8 cellular contexts compared by ENCODE assay signal in genomic region chr13:44141725-44142539, GRCh38.
DNase-seq lines count a peak whose midpoint lies in the region; TF ChIP-seq lines count a peak whose summit lies in the region.

No MANE protein-coding gene starts in this region.

- no peaks in the 10 kb centered on the region for H3K9me3 Mint-ChIP-seq in activated naive CD4-positive, alpha-beta T cell treated with anti-CD3 and anti-CD28 coated beads, Interleukin-2, amount 10 ng/mL, durations not matched to agents 7 days and 5 days

- CTCF ChIA-PET in activated naive CD4-positive, alpha-beta T cell treated with anti-CD3 and anti-CD28 coated beads, Interleukin-2, amount 10 ng/mL, durations not matched to agents 7 days and 5 days (lab: Charles Lee): no interaction called here

- H3K4me3 Mint-ChIP-seq in activated naive CD4-positive, alpha-beta T cell treated with anti-CD3 and anti-CD28 coated beads, Interleukin-2, amount 10 ng/mL, durations not matched to agents 7 days and 5 days: peak overlapping the region; percentile 80

- H4K20me1 ChIP-seq in MM.1S (ENCODE audit: insufficient read depth, low read length): no peaks in the 10 kb centered on the region

- no peak for TF ChIP-seq CTCF in MM.1S (IDR thresholded peaks at IDR 0.05; ENCODE audit: low read length)
- TF ChIP-seq CTCF in suprapubic skin (IDR thresholded peaks at IDR 0.05): no peak

- H3K4me3 ChIP-seq in MM.1S (ENCODE audit: low read length) (peak overlapping the region; percentile 70), SJSA1 (peak overlapping the region; percentile 42), suprapubic skin (peak overlapping the region; percentile 60)

- DNase-seq in GF-D8 (lab: John Stamatoyannopoulos, UW): peak; percentile 90
- DNase-seq in HCEC 1CT: peak; percentile 93
- peak; percentile 87 for DNase-seq in MM.1S
- peak; percentile 96 to 98 for DNase-seq in SJSA1 (ENCODE audit: low read depth in 1 of 2, low spot score in 2 of 2)
- peak; percentile 94 for DNase-seq in activated naive CD4-positive, alpha-beta T cell treated with anti-CD3 and anti-CD28 coated beads, Interleukin-2, amount 10 ng/mL, durations not matched to agents 7 days and 5 days
- DNase-seq in germinal center (ENCODE audit: low spot score): peak; percentile 99
- peak; percentile 79 to 98 (median 96) for DNase-seq in nucleus accumbens (lab: John Stamatoyannopoulos, UW)
- peak; percentile 98 for DNase-seq in suprapubic skin (ENCODE audit: low spot score in 2 of 2)

- H3K36me3 ChIP-seq in MM.1S (replicated peaks; ENCODE audit: insufficient read depth, low read length): no peaks in the 10 kb centered on the region
- no peaks in the 10 kb centered on the region for H3K36me3 ChIP-seq in SJSA1
- no peaks in the 10 kb centered on the region for H3K36me3 ChIP-seq in suprapubic skin

- peak overlapping the region; percentile 81 for H2AFZ ChIP-seq in MM.1S (ENCODE audit: low read length)

- H3K9me3 ChIP-seq in MM.1S (replicated peaks; ENCODE audit: insufficient read depth, low read length): no peaks in the 10 kb centered on the region
- no peaks in the 10 kb centered on the region for H3K9me3 ChIP-seq in SJSA1 (replicated peaks)
- H3K9me3 ChIP-seq in suprapubic skin: no peaks in the 10 kb centered on the region

- peak overlapping the region; percentile 81 for H3K27ac Mint-ChIP-seq in activated naive CD4-positive, alpha-beta T cell treated with anti-CD3 and anti-CD28 coated beads, Interleukin-2, amount 10 ng/mL, durations not matched to agents 7 days and 5 days

- WGBS in suprapubic skin: under 1% methylated on average over 34 of the region's 84 CpGs

- H3K9ac ChIP-seq in MM.1S (ENCODE audit: low read length): peak overlapping the region; percentile 84

- TF ChIP-seq EP300 in suprapubic skin (IDR thresholded peaks at IDR 0.05): no peak

- H3K4me2 ChIP-seq in MM.1S (ENCODE audit: low read depth, low read length): peak overlapping the region; percentile 87

- no peaks in the 10 kb centered on the region for H3K9me2 ChIP-seq in MM.1S (replicated peaks; ENCODE audit: insufficient read depth, low read length)

- peak in 1 of 2 donors; percentile 80 for TF ChIP-seq POLR2A in suprapubic skin (IDR thresholded peaks at IDR 0.05)

- H3K27me3 Mint-ChIP-seq in activated naive CD4-positive, alpha-beta T cell treated with anti-CD3 and anti-CD28 coated beads, Interleukin-2, amount 10 ng/mL, durations not matched to agents 7 days and 5 days: peaks cover 56% of the 10 kb centered on the region

- no peaks in the 10 kb centered on the region for H3F3A ChIP-seq in MM.1S (ENCODE audit: insufficient read depth, low read length)

- H3K36me3 Mint-ChIP-seq in activated naive CD4-positive, alpha-beta T cell treated with anti-CD3 and anti-CD28 coated beads, Interleukin-2, amount 10 ng/mL, durations not matched to agents 7 days and 5 days: no peaks in the 10 kb centered on the region

- H3K79me2 ChIP-seq in MM.1S (ENCODE audit: low read length): no peaks in the 10 kb centered on the region

- H3K27me3 ChIP-seq in MM.1S (replicated peaks; ENCODE audit: insufficient read depth, low read length) (no peaks in the 10 kb centered on the region), SJSA1 (replicated peaks) (no peaks in the 10 kb centered on the region), suprapubic skin (no peaks in the 10 kb centered on the region)

- H3K27ac ChIP-seq in MM.1S (ENCODE audit: low read length) (peak overlapping the region; percentile 41; the same call in 1 of the 2 replicates), SJSA1 (peak overlapping the region; percentile 86), suprapubic skin (peak overlapping the region; percentile 91)

- peaks cover 17% of the 10 kb centered on the region for H3K4me1 Mint-ChIP-seq in activated naive CD4-positive, alpha-beta T cell treated with anti-CD3 and anti-CD28 coated beads, Interleukin-2, amount 10 ng/mL, durations not matched to agents 7 days and 5 days

- H3K4me1 ChIP-seq in MM.1S (ENCODE audit: low read length) (peaks cover 17% of the 10 kb centered on the region; the same call in 1 of the 2 replicates), SJSA1 (replicated peaks) (peaks cover 20% of the 10 kb centered on the region), suprapubic skin (peaks cover 16% of the 10 kb centered on the region)

Comparison
In these comparisons a context has a peak if more than half of its experiments do, and no peak if none do; other contexts are left out.
1. Peak in every context shown above with its lines: DNase-seq, H3K4me3 ChIP-seq and H3K27ac ChIP-seq.
2. H3K27ac ChIP-seq: peak in every context shown above with its lines; median percentile 91 in suprapubic skin; 86 in SJSA1; 41 in MM.1S.